Comparison of ENCODE assay signal across 9 cellular contexts in the genomic region with DNA sequence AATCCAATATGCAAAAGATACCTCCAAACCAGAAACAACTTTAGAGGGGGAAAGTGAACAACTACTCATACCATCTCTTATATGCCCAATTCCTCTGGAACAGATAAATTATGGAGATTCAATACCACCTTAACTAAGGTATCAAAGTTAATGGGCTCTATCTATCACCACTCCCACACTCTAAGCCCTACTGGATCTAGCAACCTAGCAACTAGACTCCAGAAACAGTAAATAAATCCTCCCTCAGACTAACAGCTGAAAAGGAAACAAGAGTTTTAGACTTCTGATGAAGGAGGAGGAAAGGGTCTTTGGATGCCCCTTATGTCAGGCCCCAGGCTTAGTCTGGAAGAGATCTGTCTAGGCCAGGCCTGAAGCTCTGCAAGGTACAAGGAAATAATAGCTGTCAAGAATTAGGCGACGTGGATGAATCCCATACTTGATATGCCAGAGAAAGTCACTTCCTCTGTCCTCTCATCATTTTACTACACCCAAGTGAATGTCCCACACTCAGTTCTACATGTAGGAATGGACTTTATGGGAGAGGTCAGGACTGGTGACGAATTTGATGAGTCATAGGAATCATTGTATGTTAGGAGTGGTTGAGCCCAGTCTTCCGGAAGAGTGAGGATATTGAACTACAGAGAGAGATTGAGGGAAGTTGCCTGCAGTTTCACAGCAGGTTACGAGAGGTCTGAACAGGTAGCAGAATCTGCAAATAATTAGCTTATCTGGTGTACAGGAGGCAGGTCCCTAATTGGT.
DNase-seq lines count a peak whose midpoint lies in the region; ATAC-seq, FAIRE-seq and TF ChIP-seq lines count a peak whose summit lies in the region.
"Had no signal": no experiment of that assay in that cellular context is flagged by ENCODE, and none has a peak within 500 bp of the region (broad histone marks: within the 10 kb centered on the region; RNA-seq: fewer than 3 reads in every experiment).

No MANE protein-coding gene starts in this region.

- DNase-seq in NCI-H82 (lab: John Stamatoyannopoulos, UW) = peak; percentile 69
- DNase-seq in NCI-H82 treated with DMSO at 0.1 percent for 48 hours (lab: John Stamatoyannopoulos, UW; ENCODE audit: unreplicated experiment) = no peak
- peak; percentile 76 for DNase-seq in amniotic epithelial cell (ENCODE audit: low read depth)
- DNase-seq in kidney = no peak
- DNase-seq in urothelium cell line (ENCODE audit: low spot score) = peak; percentile 78
- DNase-seq in NCI-H2196 treated with DMSO at 0.1 percent for 48 hours (lab: John Stamatoyannopoulos, UW; ENCODE audit: unreplicated experiment) = no peak
- no peak for DNase-seq in NCI-H128 (lab: John Stamatoyannopoulos, UW; ENCODE audit: unreplicated experiment)
- DNase-seq: NCI-H1436 had no signal

- no peaks in the 10 kb centered on the region for H3K9me3 ChIP-seq in kidney (ENCODE audit: control insufficient read depth in 1 of 2, low read length in 2 of 2)

- TF ChIP-seq CTCF in kidney (IDR thresholded peaks at IDR 0.05; ENCODE audit: borderline replicate concordance, extremely low read depth, insufficient read depth) = no peak

- peak; percentile 65 for FAIRE-seq in kidney (lab: Jason Lieb, UNC)
- peak; percentile 86 for FAIRE-seq in urothelium cell line (lab: Jason Lieb, UNC)

- intact Hi-C loops in kidney (cut with DNase I) = no loop called here

- no peaks in the 10 kb centered on the region for H3K36me3 ChIP-seq in kidney (ENCODE audit: control insufficient read depth in 1 of 2, insufficient read depth in 2 of 2, low read length in 2 of 2)

- H3K27ac ChIP-seq in kidney (ENCODE audit: low read depth in 2 of 2, low read length in 2 of 2) = peak overlapping the region; percentile 68 to 84

- H3K9ac ChIP-seq in kidney (ENCODE audit: low read length in 2 of 2) = no peak overlapping the region

- H3K4me3 ChIP-seq in kidney (ENCODE audit: low read length in 2 of 2) = peak overlapping the region in 1 of 2 donors; percentile 2

- no peak for ATAC-seq in GM19467 (IDR thresholded peaks at IDR 0.05; ENCODE audit: unreplicated experiment)

- H3K4me1 ChIP-seq in kidney (ENCODE audit: control insufficient read depth in 1 of 2, insufficient read depth in 1 of 2, low read depth in 1 of 2, low read length in 2 of 2) = peaks cover 9 to 36% of the 10 kb centered on the region in 2 donors

Comparison
In these comparisons a context has a peak if more than half of its experiments do, and no peak if none do; other contexts are left out.
1. DNase-seq: peak in NCI-H82 (single experiment), amniotic epithelial cell (single experiment) and urothelium cell line (single experiment); none in NCI-H82 treated with DMSO at 0.1 percent for 48 hours (single experiment), kidney (single experiment), NCI-H2196 treated with DMSO at 0.1 percent for 48 hours (single experiment) and NCI-H128 (single experiment).